ENCODE assay signal across 9 cellular contexts in genomic region chr1:8496473-8496872, GRCh38.
DNase-seq lines count a peak whose midpoint lies in the region; ATAC-seq and TF ChIP-seq lines count a peak whose summit lies in the region.
"Had no signal": no experiment of that assay in that cellular context is flagged by ENCODE, and none has a peak within 500 bp of the region (broad histone marks: within the 10 kb centered on the region; RNA-seq: fewer than 3 reads in every experiment).

No MANE protein-coding gene starts in this region.

- H3K27ac ChIP-seq in prostate gland (no peak overlapping the region), SK-N-SH (ENCODE audit: low read depth in 2 of 2, low read length in 1 of 2) (no peak overlapping the region)

- H3K36me3 ChIP-seq in prostate gland: peaks cover 0 to 5% of the 10 kb centered on the region in 2 donors
- peaks cover 10% of the 10 kb centered on the region in 2 experiments for H3K36me3 ChIP-seq in SK-N-SH (replicated peaks in 1 of 2; ENCODE audit: control insufficient read depth in 1 of 2, insufficient read depth in 2 of 2, low read length in 1 of 2)

- H3K4me1 ChIP-seq in prostate gland (replicated peaks) (no peaks in the 10 kb centered on the region), SK-N-SH (ENCODE audit: control insufficient read depth in 1 of 2, insufficient read depth in 2 of 2, low read depth in 1 of 2, low read length in 1 of 2) (peaks cover 0 to 4% of the 10 kb centered on the region in 2 experiments; a peak in 1 of 4 replicates)

- H3K79me2 ChIP-seq in SK-N-SH (ENCODE audit: insufficient read depth): no peaks in the 10 kb centered on the region

- H2AFZ ChIP-seq in SK-N-SH (ENCODE audit: low read depth): no peak overlapping the region

- TF ChIP-seq EP300 in SK-N-SH (IDR thresholded peaks at IDR 0.05; ENCODE audit: borderline replicate concordance in 1 of 2, low read depth in 1 of 2, low read length in 1 of 2): no peak

- H3K4me3 ChIP-seq in prostate gland (no peak overlapping the region), SK-N-SH (ENCODE audit: low read depth in 2 of 2, low read length in 1 of 2) (no peak overlapping the region)
- H3K4me3 ChIP-seq: MG63 had no signal

- H3F3A ChIP-seq in SK-N-SH (replicated peaks; ENCODE audit: insufficient read depth): peaks cover 2% of the 10 kb centered on the region

- no peak overlapping the region for H3K9ac ChIP-seq in SK-N-SH

- WGBS in prostate gland: 82% methylated on average over 8 of the region's 8 CpGs
- WGBS in SK-N-SH (ENCODE audit: low lambda C conversion rate): 91% methylated on average over 8 of the region's 8 CpGs

- H3K36me3 Mint-ChIP-seq in activated naive CD8-positive, alpha-beta T cell treated with anti-CD3 and anti-CD28 coated beads for 36 hours: peaks cover 52% of the 10 kb centered on the region
- peaks cover 45% of the 10 kb centered on the region for H3K36me3 Mint-ChIP-seq in stimulated activated memory B cell treated with anti-CD40 and anti-IgM and Interleukin-4, amounts not matched to agents 10 μg/mL and 1 μg/mL and 100 μg/mL, for 72 hours

- no peaks in the 10 kb centered on the region for H3K27me3 Mint-ChIP-seq in activated naive CD8-positive, alpha-beta T cell treated with anti-CD3 and anti-CD28 coated beads for 36 hours
- H3K27me3 Mint-ChIP-seq in stimulated activated memory B cell treated with anti-CD40 and anti-IgM and Interleukin-4, amounts not matched to agents 10 μg/mL and 1 μg/mL and 100 μg/mL, for 72 hours: no peaks in the 10 kb centered on the region

- ATAC-seq in GM18867 (IDR thresholded peaks at IDR 0.05; ENCODE audit: unreplicated experiment) (peak; percentile 69), HG02938 (IDR thresholded peaks at IDR 0.05; ENCODE audit: unreplicated experiment) (peak; percentile 48)
- ATAC-seq in stimulated activated memory B cell treated with anti-CD40 and anti-IgM and Interleukin-4, amounts not matched to agents 10 μg/mL and 1 μg/mL and 100 μg/mL, for 72 hours: peak; percentile 88

- H3K4me1 Mint-ChIP-seq in activated naive CD8-positive, alpha-beta T cell treated with anti-CD3 and anti-CD28 coated beads for 36 hours: peaks cover 29% of the 10 kb centered on the region
- H3K4me1 Mint-ChIP-seq in stimulated activated memory B cell treated with anti-CD40 and anti-IgM and Interleukin-4, amounts not matched to agents 10 μg/mL and 1 μg/mL and 100 μg/mL, for 72 hours: peaks cover 63% of the 10 kb centered on the region

- no peaks in the 10 kb centered on the region for H3K9me2 ChIP-seq in SK-N-SH

- H3K4me2 ChIP-seq in SK-N-SH: no peak overlapping the region

- TF ChIP-seq RAD21 in SK-N-SH (IDR thresholded peaks at IDR 0.05; ENCODE audit: low read length): no peak

- no peak overlapping the region for H3K4me3 Mint-ChIP-seq in activated naive CD8-positive, alpha-beta T cell treated with anti-CD3 and anti-CD28 coated beads for 36 hours
- H3K4me3 Mint-ChIP-seq in stimulated activated memory B cell treated with anti-CD40 and anti-IgM and Interleukin-4, amounts not matched to agents 10 μg/mL and 1 μg/mL and 100 μg/mL, for 72 hours: peak overlapping the region; percentile 21

- no peak for TF ChIP-seq POLR2A in prostate gland (IDR thresholded peaks at IDR 0.05)

- peak overlapping the region; percentile 84 for H3K27ac Mint-ChIP-seq in activated naive CD8-positive, alpha-beta T cell treated with anti-CD3 and anti-CD28 coated beads for 36 hours
- H3K27ac Mint-ChIP-seq in stimulated activated memory B cell treated with anti-CD40 and anti-IgM and Interleukin-4, amounts not matched to agents 10 μg/mL and 1 μg/mL and 100 μg/mL, for 72 hours: peak overlapping the region; percentile 83

- DNase-seq in activated naive CD8-positive, alpha-beta T cell treated with anti-CD3 and anti-CD28 coated beads for 36 hours: no peak
- DNase-seq in prostate gland (ENCODE audit: low spot score) (no peak), SK-N-SH (no peak), NCI-H1436 (lab: John Stamatoyannopoulos, UW) (no peak)
- DNase-seq: hypothalamus, MG63 had no signal

- intact Hi-C loops in prostate gland (cut with DNase I): no loop called here

- POLR2A ChIA-PET in SK-N-SH (lab: Yijun Ruan, JAX): no interaction called here

- H4K20me1 ChIP-seq in SK-N-SH (ENCODE audit: insufficient read depth): no peaks in the 10 kb centered on the region

- H3K27me3 ChIP-seq in prostate gland (replicated peaks; ENCODE audit: insufficient read depth) (no peaks in the 10 kb centered on the region), SK-N-SH (ENCODE audit: insufficient read depth) (no peaks in the 10 kb centered on the region)
- H3K27me3 ChIP-seq: MG63 had no signal

- H3K9me3 Mint-ChIP-seq in activated naive CD8-positive, alpha-beta T cell treated with anti-CD3 and anti-CD28 coated beads for 36 hours: peaks cover 7% of the 10 kb centered on the region
- no peaks in the 10 kb centered on the region for H3K9me3 Mint-ChIP-seq in stimulated activated memory B cell treated with anti-CD40 and anti-IgM and Interleukin-4, amounts not matched to agents 10 μg/mL and 1 μg/mL and 100 μg/mL, for 72 hours

- TF ChIP-seq CTCF in prostate gland (IDR thresholded peaks at IDR 0.05) (no peak), SK-N-SH (IDR thresholded peaks at IDR 0.05) (no peak)

- CTCF ChIA-PET in SK-N-SH (lab: Yijun Ruan, JAX): no interaction called here

- no peaks in the 10 kb centered on the region for H3K9me3 ChIP-seq in prostate gland
- H3K9me3 ChIP-seq in SK-N-SH: no peaks in the 10 kb centered on the region
- H3K9me3 ChIP-seq: MG63 had no signal

TF ChIP-seq in SK-N-SH, 30 proteins besides CTCF, POLR2A, EP300 and RAD21 (continues in another document):
- TF ChIP-seq TAF1 (IDR thresholded peaks at IDR 0.05; ENCODE audit: borderline replicate concordance, low read depth, low read length): no peak
- no peak for TF ChIP-seq CHD2 (IDR thresholded peaks at IDR 0.05; ENCODE audit: low read length, partially characterized antibody)
- no peak for TF ChIP-seq ZBTB33 (IDR thresholded peaks at IDR 0.05; ENCODE audit: borderline replicate concordance, low read depth)
- no peak for TF ChIP-seq PBX3 (IDR thresholded peaks at IDR 0.05)
- TF ChIP-seq RXRA (IDR thresholded peaks at IDR 0.05; ENCODE audit: borderline replicate concordance, low read depth): no peak
- TF ChIP-seq FOSL2 (IDR thresholded peaks at IDR 0.05; ENCODE audit: borderline replicate concordance, low read depth): no peak
- no peak for TF ChIP-seq FOXJ3 (CRISPR knock-in tag; IDR thresholded peaks at IDR 0.05)
- TF ChIP-seq NRF1 (IDR thresholded peaks at IDR 0.05; ENCODE audit: low read depth, low read length): no peak
- no peak for TF ChIP-seq SIN3A (IDR thresholded peaks at IDR 0.05; ENCODE audit: borderline replicate concordance, low read depth, low read length)
- TF ChIP-seq USF2 (IDR thresholded peaks at IDR 0.05; ENCODE audit: borderline replicate concordance, low read depth, low read length): no peak
- no peak for TF ChIP-seq MAX (IDR thresholded peaks at IDR 0.05; ENCODE audit: low read depth)
- no peak for TF ChIP-seq RCOR1 (IDR thresholded peaks at IDR 0.05; ENCODE audit: low read length)
- no peak for TF ChIP-seq SMC3 (IDR thresholded peaks at IDR 0.05; ENCODE audit: low read depth, low read length)
- TF ChIP-seq USF1 (IDR thresholded peaks at IDR 0.05; ENCODE audit: borderline replicate concordance, low read depth): no peak
- no peak for TF ChIP-seq YY1 (IDR thresholded peaks at IDR 0.05; ENCODE audit: low read depth)
